20 cellular contexts compared by ENCODE assay signal in genomic region chr5:40124367-40124766, GRCh38.
A peak's percentile ranks its signal among the peaks of the same experiment; 100 is the strongest.
DNase-seq lines count a peak whose midpoint lies in the region; ATAC-seq, FAIRE-seq and TF ChIP-seq lines count a peak whose summit lies in the region.
"Had no signal": no experiment of that assay in that cellular context is flagged by ENCODE, and none has a peak within 500 bp of the region (broad histone marks: within the 10 kb centered on the region; RNA-seq: fewer than 3 reads in every experiment).

No MANE protein-coding gene starts in this region.

- H3K4me3 ChIP-seq in Jurkat, Clone E6-1 (ENCODE audit: low read length) = no peak overlapping the region
- no peak overlapping the region for H3K4me3 ChIP-seq in heart left ventricle
- H3K4me3 ChIP-seq: body of pancreas, PC-9, tibial nerve had no signal

- intact Hi-C loops in heart left ventricle (cut with DNase I) = no loop called here

- DNase-seq in EL = peak; percentile 16
- DNase-seq in Jurkat, Clone E6-1 (ENCODE audit: low read depth, low spot score) = peak; percentile 32
- peak; percentile 20 for DNase-seq in RKO (ENCODE audit: low spot score)
- DNase-seq in foreskin melanocyte = peak; percentile 4
- no peak for DNase-seq in NCI-H146 treated with DMSO at 0.1 percent for 48 hours (lab: John Stamatoyannopoulos, UW; ENCODE audit: unreplicated experiment)
- DNase-seq in mesenteric fat pad (ENCODE audit: low spot score) = no peak
- no peak for DNase-seq in heart left ventricle
- no peak for DNase-seq in urothelium cell line (ENCODE audit: low spot score)
- DNase-seq: activated CD8-positive, alpha-beta T cell treated with anti-CD3 and anti-CD28 coated beads for 36 hours; activated naive CD4-positive, alpha-beta T cell treated with anti-CD3 and anti-CD28 coated beads, Interleukin-2, amount 50 U/mL, for 16 hours; activated T-cell treated with anti-CD3 and anti-CD28 coated beads, Interleukin-2, amount 50 U/mL, for 1 hour; body of pancreas; CD4-positive, alpha-beta memory T cell; GOT3; NCI-H526; PC-9; stimulated activated CD4-positive, alpha-beta T cell treated with anti-CD3 and anti-CD28 coated beads, Interleukin-2, amount 100 ng/mL, for 24 hours; T-helper 9 cell had no signal

- H3K9me3 ChIP-seq in heart left ventricle = peaks cover 0 to 58% (median 17%) of the 10 kb centered on the region in 12 donors

- no peak overlapping the region for H3K27ac ChIP-seq in heart left ventricle
- H3K27ac ChIP-seq: body of pancreas, PC-9, tibial nerve had no signal

- no peak for ATAC-seq in heart left ventricle
- ATAC-seq: activated CD8-positive, alpha-beta T cell treated with anti-CD3 and anti-CD28 coated beads for 36 hours; body of pancreas; SK-N-SH treated with all-trans-retinoic acid at 6 μM for 48 hours had no signal

- no peaks in the 10 kb centered on the region for H3K27me3 ChIP-seq in heart left ventricle
- H3K27me3 ChIP-seq: body of pancreas, tibial nerve had no signal

- TF ChIP-seq POLR2A in heart left ventricle (IDR thresholded peaks at IDR 0.05) = no peak

- no peak for TF ChIP-seq CTCF in heart left ventricle (IDR thresholded peaks at IDR 0.05)

- WGBS in heart left ventricle, 4 donors = 54 to 65% (median 58%) methylated on average over 2 of the region's 2 CpGs

- no peaks in the 10 kb centered on the region for H3K36me3 ChIP-seq in heart left ventricle
- H3K36me3 ChIP-seq: tibial nerve had no signal

- FAIRE-seq in urothelium cell line (lab: Jason Lieb, UNC) = no peak

- H3K4me1 ChIP-seq in heart left ventricle = no peaks in the 10 kb centered on the region
- H3K4me1 ChIP-seq: body of pancreas, tibial nerve had no signal

Comparison
In these comparisons a context has a peak if more than half of its experiments do, and no peak if none do; other contexts are left out.
1. DNase-seq: peak in EL (single experiment), Jurkat, Clone E6-1 (single experiment), RKO (single experiment) and foreskin melanocyte (single experiment); none in NCI-H146 treated with DMSO at 0.1 percent for 48 hours (single experiment), mesenteric fat pad (single experiment), heart left ventricle (0 of 5) and urothelium cell line (single experiment).